In the genomic region with DNA sequence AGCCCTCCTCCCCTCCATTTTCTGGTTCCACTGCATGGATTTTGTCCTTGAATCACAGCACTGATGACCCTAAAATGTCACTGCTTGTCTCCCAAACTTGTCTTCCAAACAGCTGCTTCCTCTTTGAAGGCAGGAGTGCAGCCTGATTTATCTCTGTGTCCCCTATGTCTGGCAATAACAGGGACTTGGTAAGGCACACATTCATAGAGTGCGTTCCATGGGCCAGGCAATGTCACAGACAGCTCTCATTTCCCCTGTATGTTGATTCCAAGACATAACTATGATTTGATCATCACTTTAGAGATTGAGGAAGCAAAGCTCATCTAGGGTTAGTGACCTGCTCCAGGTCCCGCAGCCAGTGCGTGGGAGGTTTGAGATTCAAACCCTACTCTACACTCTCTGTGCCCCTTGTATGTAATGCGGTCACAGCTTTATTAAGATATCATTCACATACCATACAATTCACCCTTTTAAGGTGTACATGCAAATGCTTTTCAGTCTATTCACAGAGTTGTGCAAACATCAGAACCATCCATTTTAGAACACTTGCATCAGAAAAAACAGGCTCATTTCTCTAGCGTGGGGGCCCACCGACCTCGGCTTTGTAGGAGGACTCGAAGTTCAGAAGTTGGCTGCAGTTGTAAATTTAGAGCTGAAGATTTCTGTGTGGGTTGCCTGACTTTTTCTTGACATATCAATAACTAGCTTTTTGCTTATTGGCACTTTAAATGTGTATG, we compare ENCODE assay signal across 21 cellular contexts. TPM values are rescaled to one million over a fixed set of nuclear protein-coding genes. Genes with fewer than 3 reads are reported as not detected.
A peak's percentile ranks its signal among the peaks of the same experiment; 100 is the strongest.
DNase-seq lines count a peak whose midpoint lies in the region; ATAC-seq and TF ChIP-seq lines count a peak whose summit lies in the region.
"Had no signal": no experiment of that assay in that cellular context is flagged by ENCODE, and none has a peak within 500 bp of the region (broad histone marks: within the 10 kb centered on the region; RNA-seq: fewer than 3 reads in every experiment).

No MANE protein-coding gene starts in this region.

- H3K9ac ChIP-seq in BLaER1 = no peak overlapping the region

- H3K27me3 ChIP-seq in BLaER1 (no peaks in the 10 kb centered on the region), SJCRH30 (no peaks in the 10 kb centered on the region), testis (no peaks in the 10 kb centered on the region)
- H3K27me3 ChIP-seq: right atrium auricular region, SJSA1 had no signal

- H3K27me3 Mint-ChIP-seq in neural crest cell (ENCODE audit: low read depth) = no peaks in the 10 kb centered on the region

- no peaks in the 10 kb centered on the region for H3K9me3 ChIP-seq in BLaER1
- no peaks in the 10 kb centered on the region for H3K9me3 ChIP-seq in SJCRH30 (replicated peaks)
- H3K9me3 ChIP-seq in testis = no peaks in the 10 kb centered on the region
- H3K9me3 ChIP-seq: gastroesophageal sphincter, mucosa of descending colon, right atrium auricular region, SJSA1 had no signal

- H4K20me1 ChIP-seq in BLaER1 = no peaks in the 10 kb centered on the region

- DNase-seq in SJCRH30 = no peak
- DNase-seq in fibroblast of pulmonary artery (ENCODE audit: low read depth) = peak; percentile 6
- no peak for DNase-seq in neural crest cell (ENCODE audit: low read depth, low spot score)
- DNase-seq in testis = no peak
- DNase-seq in UCSD-AML1 (lab: John Stamatoyannopoulos, UW; ENCODE audit: unreplicated experiment) = no peak
- DNase-seq: activated CD4-positive, alpha-beta T cell treated with anti-CD3 and anti-CD28 coated beads, Interleukin-2, amount 10 ng/mL, durations not matched to agents 7 days and 5 days; left colon; mucosa of descending colon; NCI-H1694 treated with DMSO at 0.1 percent for 48 hours; NCI-H774 had no signal

- H3K36me3 ChIP-seq in BLaER1 (no peaks in the 10 kb centered on the region), SJCRH30 (no peaks in the 10 kb centered on the region), testis (ENCODE audit: low read depth, missing control alignments) (no peaks in the 10 kb centered on the region)
- H3K36me3 ChIP-seq: gastroesophageal sphincter, right atrium auricular region, SJSA1 had no signal

- peaks cover 40% of the 10 kb centered on the region for H3K4me1 ChIP-seq in BLaER1
- H3K4me1 ChIP-seq in SJCRH30 = peaks cover 34% of the 10 kb centered on the region
- H3K4me1 ChIP-seq in testis = no peaks in the 10 kb centered on the region
- H3K4me1 ChIP-seq: gastroesophageal sphincter, right atrium auricular region had no signal

- peaks cover 36% of the 10 kb centered on the region for H3K4me1 Mint-ChIP-seq in neural crest cell
- H3K4me1 Mint-ChIP-seq: activated CD4-positive, alpha-beta T cell treated with anti-CD3 and anti-CD28 coated beads, Interleukin-2, amount 10 ng/mL, durations not matched to agents 7 days and 5 days; activated T-helper 17 cell treated with anti-CD3 and anti-CD28 coated beads, Interleukin-2, amount 50 U/mL, for 72 hours had no signal

- no peak overlapping the region for H3K27ac ChIP-seq in BLaER1
- H3K27ac ChIP-seq in SJCRH30 = peak overlapping the region; percentile 82
- no peak overlapping the region for H3K27ac ChIP-seq in testis
- H3K27ac ChIP-seq: gastroesophageal sphincter, PC-9, right atrium auricular region, SJSA1, VCaP had no signal

- no peak for TF ChIP-seq POLR2A in testis (IDR thresholded peaks at IDR 0.05)

- H3K4me2 ChIP-seq in BLaER1 = peak overlapping the region; percentile 6; the same call in 1 of the 2 replicates
- H3K4me2 ChIP-seq: PC-9 had no signal

- ATAC-seq in GM18502 (IDR thresholded peaks at IDR 0.05; ENCODE audit: poor library complexity, unreplicated experiment) (no peak), HG02623 (IDR thresholded peaks at IDR 0.05; ENCODE audit: unreplicated experiment) (no peak)
- ATAC-seq: activated T-helper 17 cell treated with anti-CD3 and anti-CD28 coated beads, Interleukin-2, amount 50 U/mL, for 72 hours; gastroesophageal sphincter; left colon had no signal

- no peaks in the 10 kb centered on the region for H3K36me3 Mint-ChIP-seq in neural crest cell (ENCODE audit: low read depth)
- H3K36me3 Mint-ChIP-seq: CD14-positive monocyte had no signal

- H3K9me3 Mint-ChIP-seq in neural crest cell = peaks cover under 1% of the 10 kb centered on the region
- H3K9me3 Mint-ChIP-seq: activated CD4-positive, alpha-beta T cell treated with anti-CD3 and anti-CD28 coated beads, Interleukin-2, amount 10 ng/mL, durations not matched to agents 7 days and 5 days; activated T-helper 17 cell treated with anti-CD3 and anti-CD28 coated beads, Interleukin-2, amount 50 U/mL, for 72 hours; CD14-positive monocyte; T-helper 1 cell treated with Interleukin-12 subunit alpha and Interleukin-12 subunit beta and Interleukin-4 antibody, amounts not matched to agents 30 μg/mL and 1 μg/mL, for 36 hours had no signal

- no peak overlapping the region for H3K4me3 Mint-ChIP-seq in neural crest cell
- H3K4me3 Mint-ChIP-seq: activated CD4-positive, alpha-beta T cell treated with anti-CD3 and anti-CD28 coated beads, Interleukin-2, amount 10 ng/mL, durations not matched to agents 7 days and 5 days; activated T-helper 17 cell treated with anti-CD3 and anti-CD28 coated beads, Interleukin-2, amount 50 U/mL, for 72 hours; CD14-positive monocyte; T-helper 1 cell treated with Interleukin-12 subunit alpha and Interleukin-12 subunit beta and Interleukin-4 antibody, amounts not matched to agents 30 μg/mL and 1 μg/mL, for 36 hours had no signal

- TF ChIP-seq CTCF in fibroblast of pulmonary artery (IDR thresholded peaks at IDR 0.05; ENCODE audit: low read length, missing control alignments) = no peak
- TF ChIP-seq CTCF in neural crest cell (conservative IDR thresholded peaks at IDR 0.05) = no peak
- TF ChIP-seq CTCF in testis (IDR thresholded peaks at IDR 0.05) = no peak

- H3K4me3 ChIP-seq in BLaER1 (no peak overlapping the region), SJCRH30 (no peak overlapping the region), fibroblast of pulmonary artery (replicated peaks; ENCODE audit: low read depth, low read length) (no peak overlapping the region), testis (no peak overlapping the region)
- H3K4me3 ChIP-seq: gastroesophageal sphincter, mucosa of descending colon, PC-9, right atrium auricular region, SJSA1 had no signal

- H3K27ac Mint-ChIP-seq in neural crest cell (ENCODE audit: unreplicated experiment) = peak overlapping the region; percentile 21
- H3K27ac Mint-ChIP-seq: activated CD4-positive, alpha-beta T cell treated with anti-CD3 and anti-CD28 coated beads, Interleukin-2, amount 10 ng/mL, durations not matched to agents 7 days and 5 days; activated T-helper 17 cell treated with anti-CD3 and anti-CD28 coated beads, Interleukin-2, amount 50 U/mL, for 72 hours; T-helper 1 cell treated with Interleukin-12 subunit alpha and Interleukin-12 subunit beta and Interleukin-4 antibody, amounts not matched to agents 30 μg/mL and 1 μg/mL, for 36 hours had no signal

- intact Hi-C loops in testis (cut with DNase I; ENCODE audit: low total_unique reads) = no loop called here

- 59 to 77% methylated on average over 8 of the region's 8 CpGs for WGBS in testis, 2 donors

RNA-seq across cellular contexts. Expression of a gene that starts 28.4 kb away (rescaled TPM):
- 104 and 105 TPM in 2 replicates for total RNA-seq in SJCRH30 (2014; rRNA removed; shearing (Covaris generic))
- total RNA-seq in neural crest cell (121 and 126 TPM in 2 replicates), testis (10 to 100 TPM; 59.4 to 70.1 TPM)
- polyA plus RNA-seq in testis (ENCODE audit: insufficient read depth, low read depth, low replicate concordance) = 88.1 TPM
